22 cellular contexts compared by ENCODE assay signal in the genomic region with DNA sequence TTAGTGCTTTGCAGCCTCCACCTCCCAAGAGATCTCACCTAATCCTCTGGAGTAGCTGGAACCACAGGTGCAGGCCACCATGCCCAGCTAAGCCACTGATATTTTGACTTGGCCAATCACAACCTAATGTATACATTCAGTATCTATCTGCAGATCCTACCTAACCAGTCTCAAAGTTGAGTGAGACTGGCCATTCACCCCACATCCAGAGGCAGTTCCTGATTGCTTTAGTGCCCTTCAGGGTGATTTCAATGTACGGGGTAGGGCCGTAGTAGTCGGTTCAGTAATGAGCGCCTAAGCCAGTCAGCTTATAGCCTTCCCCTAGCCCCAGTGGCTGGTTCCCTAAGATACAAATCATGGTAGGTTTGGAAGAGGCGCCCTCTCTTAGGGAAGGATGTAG.
"Had no signal": no experiment of that assay in that cellular context is flagged by ENCODE, and none has a peak within 500 bp of the region (broad histone marks: within the 10 kb centered on the region; RNA-seq: fewer than 3 reads in every experiment).

No MANE protein-coding gene starts in this region.

- H3K36me3 ChIP-seq: MG63, SJSA1 had no signal

- DNase-seq: KBM-7, MG63, NCI-H1092, NCI-H1105 treated with DMSO at 0.1 percent for 48 hours, NCI-H1417 treated with DMSO at 0.1 percent for 48 hours, NCI-H146, NCI-H1694 treated with DMSO at 0.1 percent for 48 hours, NCI-H1930, NCI-H2081, NCI-H2107, NCI-H2171, NCI-H226, NCI-H446, NCI-H510A, NCI-H524 treated with DMSO at 0.1 percent for 48 hours, NCI-H69, NCI-H774, Right ventricle myocardium superior, RPMI8226, SIG-M5 had no signal

- H3K9me3 ChIP-seq: MG63, SJSA1 had no signal

- H3K4me1 ChIP-seq: SJSA1 had no signal

- H3K27me3 ChIP-seq: MG63 had no signal

- H3K4me3 ChIP-seq: MG63, SJSA1, SK-N-MC had no signal

- H3K27ac ChIP-seq: SJSA1, SK-N-MC had no signal
